In the genomic region with DNA sequence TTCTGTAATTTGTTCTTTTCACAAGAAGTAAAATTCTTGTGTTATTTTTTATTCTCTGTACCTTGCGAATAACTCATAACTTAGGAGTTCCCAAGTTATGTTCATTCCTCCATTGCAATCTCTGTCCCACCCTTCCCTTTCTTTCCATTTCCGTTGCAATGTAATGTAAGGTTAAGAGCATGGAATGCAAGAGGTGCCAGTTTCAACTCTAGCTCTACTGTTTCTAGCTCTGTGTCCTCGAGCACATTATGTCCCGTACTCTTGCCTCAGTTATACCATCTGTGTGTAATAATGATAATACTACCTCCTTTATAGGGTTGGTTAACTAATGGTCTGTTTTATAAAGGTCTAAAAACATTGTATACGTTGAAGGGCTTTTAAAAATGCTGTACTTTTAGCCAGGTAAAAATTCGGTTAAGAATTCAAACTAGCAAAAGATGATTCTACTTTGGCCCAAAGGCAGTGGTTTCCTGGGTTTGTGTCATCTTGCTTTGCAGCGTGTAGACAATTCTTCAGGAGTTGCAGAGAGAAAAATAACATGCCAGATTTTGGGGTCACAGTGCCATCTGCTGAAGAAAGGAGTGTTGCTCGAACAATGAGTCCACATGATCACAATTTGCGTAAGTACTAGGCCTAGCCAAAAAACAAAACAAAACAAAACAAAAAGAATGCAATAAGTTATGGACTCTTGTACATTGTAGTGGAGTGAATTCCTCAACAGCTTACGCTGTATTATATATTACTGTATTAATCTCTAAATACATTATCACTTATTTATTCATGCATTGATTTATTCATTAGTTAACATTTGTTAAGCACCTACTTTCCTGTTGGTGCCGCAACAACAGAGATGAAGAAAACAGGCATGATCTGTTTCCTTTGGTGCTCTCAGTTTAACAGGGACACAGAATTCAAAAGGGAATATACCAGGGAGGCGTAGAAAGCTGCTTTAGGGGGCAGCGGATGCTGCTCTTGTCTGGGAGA, we compare ENCODE assay signal across 10 cellular contexts. TPM values are rescaled to one million over a fixed set of nuclear protein-coding genes. Genes with fewer than 3 reads are reported as not detected.
DNase-seq lines count a peak whose midpoint lies in the region; ATAC-seq, FAIRE-seq and TF ChIP-seq lines count a peak whose summit lies in the region.
"Had no signal": no experiment of that assay in that cellular context is flagged by ENCODE, and none has a peak within 500 bp of the region (broad histone marks: within the 10 kb centered on the region; RNA-seq: fewer than 3 reads in every experiment).

No MANE protein-coding gene starts in this region.

- no peak overlapping the region for H3K27ac Mint-ChIP-seq in activated naive CD8-positive, alpha-beta T cell treated with anti-CD3 and anti-CD28 coated beads, Interleukin-2, amount 50 U/mL, for 24 hours

- H3K79me2 ChIP-seq in osteoblast (ENCODE audit: insufficient read depth, low read length) = no peaks in the 10 kb centered on the region

- H3K4me1 ChIP-seq in osteoblast (ENCODE audit: insufficient read depth, low read length) = no peaks in the 10 kb centered on the region

- H4K20me1 ChIP-seq in osteoblast (ENCODE audit: insufficient read depth, low read length) = no peaks in the 10 kb centered on the region

- no peaks in the 10 kb centered on the region for H3K27me3 Mint-ChIP-seq in activated naive CD8-positive, alpha-beta T cell treated with anti-CD3 and anti-CD28 coated beads, Interleukin-2, amount 50 U/mL, for 24 hours

- no peaks in the 10 kb centered on the region for H3K4me1 Mint-ChIP-seq in activated naive CD8-positive, alpha-beta T cell treated with anti-CD3 and anti-CD28 coated beads, Interleukin-2, amount 50 U/mL, for 24 hours

- H3K36me3 Mint-ChIP-seq in activated naive CD8-positive, alpha-beta T cell treated with anti-CD3 and anti-CD28 coated beads, Interleukin-2, amount 50 U/mL, for 24 hours (ENCODE audit: low read depth) = no peaks in the 10 kb centered on the region

- H3K27me3 ChIP-seq in osteoblast (ENCODE audit: insufficient read depth, low read length) = no peaks in the 10 kb centered on the region

- peak; percentile 52 for TF ChIP-seq CTCF in cardiac fibroblast (IDR thresholded peaks at IDR 0.05; ENCODE audit: low read depth, low read length)
- TF ChIP-seq CTCF in osteoblast (IDR thresholded peaks at IDR 0.05; ENCODE audit: extremely low read depth, low read depth, low read length) = peak; percentile 63

- DNase-seq in GM18507 (ENCODE audit: extremely low spot score, insufficient read length, low read depth) (no peak), NCI-H2171 treated with DMSO at 0.1 percent for 48 hours (lab: John Stamatoyannopoulos, UW) (peak; percentile 64), cardiac fibroblast (ENCODE audit: low read depth in 2 of 2) (peak; percentile 76 to 85), osteoblast (ENCODE audit: insufficient read length, low spot score, missing footprints) (no peak), caudate nucleus (lab: John Stamatoyannopoulos, UW) (no peak)
- no peak for DNase-seq in activated naive CD8-positive, alpha-beta T cell treated with anti-CD3 and anti-CD28 coated beads, Interleukin-2, amount 50 U/mL, for 24 hours
- DNase-seq: activated T-cell treated with anti-CD3 and anti-CD28 coated beads, Interleukin-2, amount 50 U/mL, for 48 hours; NCI-H1930 had no signal

- H3K27ac ChIP-seq in osteoblast (ENCODE audit: low read depth, low read length) (no peak overlapping the region), caudate nucleus (ENCODE audit: low read depth, low read length) (no peak overlapping the region)

- H3K4me3 Mint-ChIP-seq in activated naive CD8-positive, alpha-beta T cell treated with anti-CD3 and anti-CD28 coated beads, Interleukin-2, amount 50 U/mL, for 24 hours = no peak overlapping the region

- H3K4me3 ChIP-seq in cardiac fibroblast (replicated peaks in 1 of 2; ENCODE audit: low read depth in 2 of 2, low read length in 2 of 2) (no peak overlapping the region), osteoblast (ENCODE audit: insufficient read depth, low read length) (no peak overlapping the region)

- no peaks in the 10 kb centered on the region for H3K9me3 ChIP-seq in osteoblast (ENCODE audit: low read depth, low read length)

- H3K36me3 ChIP-seq in osteoblast (ENCODE audit: insufficient read depth, low read length) = no peaks in the 10 kb centered on the region

- no peaks in the 10 kb centered on the region for H3K9me3 Mint-ChIP-seq in activated naive CD8-positive, alpha-beta T cell treated with anti-CD3 and anti-CD28 coated beads, Interleukin-2, amount 50 U/mL, for 24 hours

- no peak overlapping the region for H3K4me2 ChIP-seq in osteoblast (ENCODE audit: insufficient read depth, low read length)

- peak; percentile 21 for FAIRE-seq in GM18507 (lab: Jason Lieb, UNC)

- H2AFZ ChIP-seq in osteoblast (ENCODE audit: low read length) = no peak overlapping the region

- no peak for ATAC-seq in activated naive CD8-positive, alpha-beta T cell treated with anti-CD3 and anti-CD28 coated beads, Interleukin-2, amount 50 U/mL, for 24 hours
- ATAC-seq in GM21737 (IDR thresholded peaks at IDR 0.05; ENCODE audit: unreplicated experiment) = no peak
- no peak for ATAC-seq in HG02981 (IDR thresholded peaks at IDR 0.05; ENCODE audit: unreplicated experiment)

RNA-seq across cellular contexts. Expression of gene PFDN4, which starts 10.0 kb away (rescaled TPM):
- total RNA-seq in osteoblast = 93.0 and 95.2 TPM in 2 replicates

RNA-seq across cellular contexts. Expression of gene CYP24A1, which starts 24.1 kb away (rescaled TPM):
- not detected in 2 replicates for total RNA-seq in osteoblast

Comparison
In these comparisons a context has a peak if more than half of its experiments do, and no peak if none do; other contexts are left out.
1. DNase-seq: peak in NCI-H2171 treated with DMSO at 0.1 percent for 48 hours (single experiment) and cardiac fibroblast (2 of 2); none in GM18507 (single experiment), osteoblast (single experiment), activated naive CD8-positive, alpha-beta T cell treated with anti-CD3 and anti-CD28 coated beads, Interleukin-2, amount 50 U/mL, for 24 hours (single experiment) and caudate nucleus (0 of 61).